ENCODE assay signal across 8 cellular contexts in genomic region chr7:136405931-136406777, GRCh38.
DNase-seq lines count a peak whose midpoint lies in the region; ATAC-seq and TF ChIP-seq lines count a peak whose summit lies in the region.

No MANE protein-coding gene starts in this region.

- CTCF ChIA-PET in HEK293 (lab: Yijun Ruan, JAX) (interaction anchor here (0.6 to 1.3 kb wide), 9 partner anchors 10 to 1186 kb away, joined by 3 to 6 read pairs (median 3); no protein-coding TSS in a partner anchor), RWPE1 (lab: Yijun Ruan, JAX) (interaction anchor here (0.6 to 0.7 kb wide), 6 partner anchors 27 to 990 kb away, joined by 3 to 5 read pairs (median 3); no protein-coding TSS in a partner anchor)

- POLR2A ChIA-PET in HEK293 (lab: Yijun Ruan, JAX), result no interaction called here
- POLR2A ChIA-PET in RWPE1 (lab: Yijun Ruan, JAX; ENCODE audit: low non-redundant PET), result no interaction called here

- no peaks in the 10 kb centered on the region for H3K9me3 ChIP-seq in HEK293 (ENCODE audit: control insufficient read depth, insufficient read depth, low read depth, low read length)
- no peaks in the 10 kb centered on the region for H3K9me3 ChIP-seq in lower lobe of right lung
- no peaks in the 10 kb centered on the region for H3K9me3 ChIP-seq in thoracic aorta

- DNase-seq in AG08395 (ENCODE audit: low spot score) (peak; percentile 60), GM12864 (ENCODE audit: low read depth) (peak; percentile 21), RWPE1 (ENCODE audit: low spot score) (peak; percentile 24), ecto neural progenitor cell (ENCODE audit: low spot score) (peak; percentile 62), lower lobe of right lung (no peak), thoracic aorta (ENCODE audit: low spot score) (no peak)

- H3K4me1 ChIP-seq in HEK293 (ENCODE audit: control insufficient read depth, insufficient read depth, low read length) (no peaks in the 10 kb centered on the region), lower lobe of right lung (no peaks in the 10 kb centered on the region), thoracic aorta (ENCODE audit: control insufficient read depth in 1 of 2, low read depth in 2 of 2) (no peaks in the 10 kb centered on the region)

- TF ChIP-seq CTCF in GM12864 (IDR thresholded peaks at IDR 0.05; ENCODE audit: low read depth, low read length, missing control alignments) (peak; percentile 89), HEK293 (tag by site-specific recombination; IDR thresholded peaks at IDR 0.05) (no peak), LNCAP (IDR thresholded peaks at IDR 0.05) (peak; percentile 74), RWPE1 (conservative IDR thresholded peaks at IDR 0.05; ENCODE audit: low read depth) (peak; percentile 90), lower lobe of right lung (IDR thresholded peaks at IDR 0.05) (peak; percentile 66), thoracic aorta (IDR thresholded peaks at IDR 0.05) (peak; percentile 64)

- H3K27me3 ChIP-seq in lower lobe of right lung (ENCODE audit: low read depth) (no peaks in the 10 kb centered on the region), thoracic aorta (replicated peaks; ENCODE audit: insufficient read depth) (no peaks in the 10 kb centered on the region)

- H3K27ac ChIP-seq in HEK293 (ENCODE audit: extremely low read depth, low read depth, low read length) (no peak overlapping the region), RWPE1 (no peak overlapping the region), lower lobe of right lung (no peak overlapping the region), thoracic aorta (no peak overlapping the region)

- H3K4me3 ChIP-seq in GM12864 (ENCODE audit: low read depth, low read length) (no peak overlapping the region), HEK293 (ENCODE audit: low read depth, low read length) (no peak overlapping the region), lower lobe of right lung (no peak overlapping the region), thoracic aorta (no peak overlapping the region)

- ATAC-seq in lower lobe of right lung (peak; percentile 72 to 74), thoracic aorta (ENCODE audit: insufficient number of reproducible peaks, low FRiP score, low read depth) (no peak)

- no peaks in the 10 kb centered on the region for H3K36me3 ChIP-seq in HEK293 (ENCODE audit: control insufficient read depth in 2 of 2, insufficient read depth in 1 of 2, low read length in 2 of 2)
- no peaks in the 10 kb centered on the region for H3K36me3 ChIP-seq in lower lobe of right lung
- H3K36me3 ChIP-seq in thoracic aorta, result no peaks in the 10 kb centered on the region

- intact Hi-C loops in lower lobe of right lung (cut with DNase I), result no loop called here

TF ChIP-seq in HEK293, 187 proteins besides CTCF, POLR2A, EP300 and RAD21:
- TF ChIP-seq MZF1 (tag by site-specific recombination; IDR thresholded peaks at IDR 0.05; ENCODE audit: borderline replicate concordance) (peak; percentile 49; the same call in 1 of the 2 replicates), ZNF660 (tag by site-specific recombination; IDR thresholded peaks at IDR 0.05) (0 out of 2 replicates have a peak, but pooled peaks have one; percentile 31), FEZF1 (tag by site-specific recombination; IDR thresholded peaks at IDR 0.05) (no peak), ZBTB8A (tag by site-specific recombination; IDR thresholded peaks at IDR 0.05) (no peak), ZBTB48 (tag by site-specific recombination; IDR thresholded peaks at IDR 0.05) (no peak), ZNF654 (tag by site-specific recombination; IDR thresholded peaks at IDR 0.05; ENCODE audit: low read depth) (peak; percentile 31; the same call in 1 of the 2 replicates), OVOL3 (tag by site-specific recombination; IDR thresholded peaks at IDR 0.05) (no peak), ZNF26 (tag by site-specific recombination; IDR thresholded peaks at IDR 0.05) (no peak), ZNF521 (tag by site-specific recombination; IDR thresholded peaks at IDR 0.05) (no peak), ZNF280C (tag by site-specific recombination; IDR thresholded peaks at IDR 0.05) (no peak), ZNF184 (tag by site-specific recombination; IDR thresholded peaks at IDR 0.05) (no peak), OSR2 (tag by site-specific recombination; IDR thresholded peaks at IDR 0.05) (no peak), ZNF530 (tag by site-specific recombination; IDR thresholded peaks at IDR 0.05; ENCODE audit: low read depth) (no peak)

Comparison
In these comparisons a context has a peak if more than half of its experiments do, and no peak if none do; other contexts are left out.
1. DNase-seq: peak in AG08395 (single experiment), GM12864 (single experiment), RWPE1 (single experiment) and ecto neural progenitor cell (single experiment); none in lower lobe of right lung (single experiment) and thoracic aorta (single experiment).